In genomic region chr6:116034327-116034726, GRCh38 we compare ENCODE assay signal across 14 cellular contexts. TPM values are rescaled to one million over a fixed set of nuclear protein-coding genes. Genes with fewer than 3 reads are reported as not detected.
DNase-seq lines count a peak whose midpoint lies in the region; ATAC-seq, FAIRE-seq and TF ChIP-seq lines count a peak whose summit lies in the region.
"Had no signal": no experiment of that assay in that cellular context is flagged by ENCODE, and none has a peak within 500 bp of the region (broad histone marks: within the 10 kb centered on the region; RNA-seq: fewer than 3 reads in every experiment).

No MANE protein-coding gene starts in this region.

- in situ Hi-C loops in HepG2 (cut with HindIII; ENCODE audit: extremely low pct_ligation_motif_present, low pct_unique_long_range_greater_than_20kb): no loop called here

- no peak overlapping the region for H2AFZ ChIP-seq in HepG2 (ENCODE audit: low read length)

- no peak for TF ChIP-seq RAD21 in HepG2 (CRISPR knock-in tag; IDR thresholded peaks at IDR 0.05)

- CTCF ChIA-PET in HepG2 (lab: Yijun Ruan, JAX; ENCODE audit: low intra/inter-chr PET ratio, low total read pairs): no interaction called here

- peaks cover 23% of the 10 kb centered on the region for H3K79me2 ChIP-seq in HepG2 (ENCODE audit: insufficient read depth, low read length)

- no peak overlapping the region for H3K4me2 ChIP-seq in HepG2 (ENCODE audit: low read depth, low read length)

- TF ChIP-seq CTCF in right atrium auricular region (IDR thresholded peaks at IDR 0.05) (no peak), cardiac fibroblast (IDR thresholded peaks at IDR 0.05; ENCODE audit: low read depth, low read length) (no peak), HepG2 (CRISPR knock-in tag; IDR thresholded peaks at IDR 0.05) (no peak)

- H3K9me3 ChIP-seq in right atrium auricular region: no peaks in the 10 kb centered on the region
- no peaks in the 10 kb centered on the region for H3K9me3 ChIP-seq in HepG2 (ENCODE audit: low read length)
- H3K9me3 ChIP-seq: colonic mucosa had no signal

- POLR2A ChIA-PET in HepG2 (lab: Yijun Ruan, JAX): no interaction called here

- no peaks in the 10 kb centered on the region for H3K36me3 ChIP-seq in right atrium auricular region
- H3K36me3 ChIP-seq in HepG2 (replicated peaks in 1 of 2; ENCODE audit: control insufficient read depth in 1 of 2, insufficient read depth in 2 of 2, low read length in 2 of 2): peaks cover 0 to 7% of the 10 kb centered on the region in 2 experiments; a peak in 2 of 5 replicates
- H3K36me3 ChIP-seq: colonic mucosa, SJCRH30 had no signal

- DNase-seq in Right ventricle myocardium superior (no peak), right atrium auricular region (ENCODE audit: low spot score) (no peak), cardiac fibroblast (ENCODE audit: low read depth in 2 of 2) (peak; percentile 68 to 76), HepG2 (ENCODE audit: low spot score) (no peak), RKO (ENCODE audit: low spot score) (no peak), NCI-H1436 treated with DMSO at 0.1 percent for 48 hours (lab: John Stamatoyannopoulos, UW) (no peak)
- no peak for DNase-seq in effector CD4-positive, alpha-beta T cell
- DNase-seq in activated CD8-positive, alpha-beta memory T cell treated with anti-CD3 and anti-CD28 coated beads, Interleukin-2, amount 50 U/mL, for 48 hours: no peak
- DNase-seq: colonic mucosa, GF-D8, naive B cell, NCI-H510A, SJCRH30 had no signal

- FAIRE-seq in HepG2 (lab: Jason Lieb, UNC): no peak

- intact Hi-C loops in Right ventricle myocardium superior (cut with DNase I): no loop called here
- intact Hi-C loops in HepG2 (cut with micrococcal nuclease; ENCODE audit: unreplicated experiment): no loop called here

- no peak overlapping the region for H3K4me3 ChIP-seq in right atrium auricular region
- no peak overlapping the region for H3K4me3 ChIP-seq in cardiac fibroblast (replicated peaks in 1 of 2; ENCODE audit: low read depth in 2 of 2, low read length in 2 of 2)
- H3K4me3 ChIP-seq in HepG2 (replicated peaks in 1 of 3; ENCODE audit: insufficient read depth in 1 of 3, low read depth in 2 of 3, low read length in 3 of 3): no peak overlapping the region
- H3K4me3 ChIP-seq: colonic mucosa, SJCRH30 had no signal

- BruUV-seq in HepG2 (replicated peaks; lab: Mats Ljungman, UMichigan): no TSS peak

- H3K4me1 ChIP-seq in right atrium auricular region: peaks cover 0 to 12% of the 10 kb centered on the region in 2 donors
- H3K4me1 ChIP-seq in HepG2 (ENCODE audit: insufficient read depth, low read length): peaks cover 24% of the 10 kb centered on the region
- H3K4me1 ChIP-seq: colonic mucosa, SJCRH30 had no signal

- ATAC-seq in Right ventricle myocardium superior (ENCODE audit: poor library complexity): peak; percentile 61
- ATAC-seq in HepG2: no peak
- ATAC-seq: activated CD4-positive, CD25-positive, alpha-beta regulatory T cell treated with anti-CD3 and anti-CD28 coated beads, Interleukin-2, amount 50 U/mL, for 24 hours had no signal

- no peaks in the 10 kb centered on the region for H3K27me3 ChIP-seq in right atrium auricular region
- no peaks in the 10 kb centered on the region for H3K27me3 ChIP-seq in HepG2 (ENCODE audit: control insufficient read depth in 1 of 2, insufficient read depth in 2 of 2, low read length in 2 of 2)
- H3K27me3 ChIP-seq: colonic mucosa, SJCRH30 had no signal

- H4K20me1 ChIP-seq in HepG2 (ENCODE audit: insufficient read depth, low read length): no peaks in the 10 kb centered on the region

- 94% methylated on average over 2 of the region's 2 CpGs for WGBS in HepG2 (ENCODE audit: low lambda C conversion rate)

- no peak for TF ChIP-seq EP300 in HepG2 (IDR thresholded peaks at IDR 0.05; ENCODE audit: low read depth in 2 of 2, low read length in 2 of 2)
- no peak for TF ChIP-seq EP300 in HepG2 (CRISPR knock-in tag; IDR thresholded peaks at IDR 0.05; ENCODE audit: borderline replicate concordance)

- no peak for TF ChIP-seq POLR2A in HepG2 (IDR thresholded peaks at IDR 0.05; ENCODE audit: insufficient read depth in 1 of 2, low read depth in 2 of 2, low read length in 2 of 2)

- H3K9ac ChIP-seq in HepG2 (ENCODE audit: insufficient read depth, low read depth, low read length): no peak overlapping the region

- H3K27ac ChIP-seq in right atrium auricular region (no peak overlapping the region), HepG2 (ENCODE audit: extremely low read length, insufficient read depth, low read length) (peak overlapping the region; percentile 35)
- H3K27ac ChIP-seq: colonic mucosa, SJCRH30 had no signal

TF ChIP-seq in HepG2, 621 proteins besides CTCF, POLR2A, EP300 and RAD21:
- no peak for TF ChIP-seq ISL2 (CRISPR knock-in tag; IDR thresholded peaks at IDR 0.05)
- no peak for TF ChIP-seq ZBTB8A (CRISPR knock-in tag; IDR thresholded peaks at IDR 0.05; ENCODE audit: borderline replicate concordance, low read depth)
- no peak for TF ChIP-seq ATF1 (CRISPR knock-in tag; IDR thresholded peaks at IDR 0.05)
- TF ChIP-seq MAFF (IDR thresholded peaks at IDR 0.05; ENCODE audit: low read depth, low read length): peak; percentile 92
- TF ChIP-seq ZBTB46 (CRISPR knock-in tag; IDR thresholded peaks at IDR 0.05; ENCODE audit: borderline replicate concordance): no peak
- TF ChIP-seq NFE2 (CRISPR knock-in tag; IDR thresholded peaks at IDR 0.05): peak; percentile 95; the same call in 1 of the 2 replicates
- no peak for TF ChIP-seq HIVEP1 (CRISPR knock-in tag; IDR thresholded peaks at IDR 0.05)
- peak; percentile 95 for TF ChIP-seq MAFK (conservative IDR thresholded peaks at IDR 0.05 in 1 of 2, IDR thresholded peaks at IDR 0.05 in 1 of 2; ENCODE audit: low read length in 2 of 2)
- TF ChIP-seq ZNF75D (CRISPR knock-in tag; IDR thresholded peaks at IDR 0.05; ENCODE audit: borderline replicate concordance): no peak
- TF ChIP-seq NFE2L2 (IDR thresholded peaks at IDR 0.05; ENCODE audit: low read length): peak; percentile 98

RNA-seq across cellular contexts. Expression of gene FRK, which starts 26.4 kb away (rescaled TPM):
- total RNA-seq in Right ventricle myocardium superior: 7.5 TPM
- 1 to 10 TPM; 2.7 to 6.3 TPM for total RNA-seq in right atrium auricular region
- 2.9 and 4.5 TPM in 2 replicates for total RNA-seq in HepG2 (2016; rRNA removed; fragmentation: Illumina TruSeq; extraction: Trizol)
- 0.51 and 0.62 TPM in 2 replicates for total RNA-seq in HepG2 (2016; cell fraction: cytosol; rRNA removed; fragmentation: Illumina TruSeq; extraction: Trizol; ENCODE audit: low read depth)
- total RNA-seq in HepG2 (2016; cell fraction: insoluble cytoplasmic fraction; rRNA removed; fragmentation: Illumina TruSeq; extraction: Trizol): 2.9 and 4.1 TPM in 2 replicates
- total RNA-seq in HepG2 (2016; cell fraction: membrane; rRNA removed; fragmentation: Illumina TruSeq; extraction: Trizol): 0.86 and 0.93 TPM in 2 replicates
- total RNA-seq in HepG2 (2016; cell fraction: nucleus; rRNA removed; fragmentation: Illumina TruSeq; extraction: Trizol): 6.1 and 6.5 TPM in 2 replicates
- 1.3 and 1.5 TPM in 2 replicates for polyA plus RNA-seq in HepG2 (2011; rRNA removed)
- 0.56 and 1.2 TPM in 2 replicates for polyA plus RNA-seq in HepG2 (2011; cell fraction: cytosol; rRNA removed)
- polyA plus RNA-seq in HepG2 (2011; cell fraction: nucleus; rRNA removed): 1.7 and 2.6 TPM in 2 replicates
- 0.65 and 0.80 TPM in 2 replicates for polyA plus RNA-seq in HepG2 (2012)
- polyA plus RNA-seq in HepG2 (2016; cell fraction: cytosol; fragmentation: Illumina TruSeq; extraction: Trizol; ENCODE audit: low read depth): 0.08 and 0.10 TPM in 2 replicates
- 1.7 and 1.9 TPM in 2 replicates for polyA plus RNA-seq in HepG2 (2016; cell fraction: insoluble cytoplasmic fraction; fragmentation: Illumina TruSeq; extraction: Trizol; ENCODE audit: low read depth)
- polyA plus RNA-seq in HepG2 (2016; cell fraction: membrane; fragmentation: Illumina TruSeq; extraction: Trizol; ENCODE audit: low read depth): 0.18 and 0.27 TPM in 2 replicates
- 2.1 and 2.6 TPM in 2 replicates for polyA plus RNA-seq in HepG2 (2016; cell fraction: nucleus; fragmentation: Illumina TruSeq; extraction: Trizol; ENCODE audit: insufficient read depth, low read depth)
- polyA minus RNA-seq in HepG2 (2011; rRNA and poly(A)+ RNA removed; ENCODE audit: low replicate concordance): 5.6 and 8.1 TPM in 2 replicates
- polyA minus RNA-seq in HepG2 (2011; cell fraction: cytosol; rRNA and poly(A)+ RNA removed): 2.5 and 3.6 TPM in 2 replicates
- 16.5 and 22.3 TPM in 2 replicates for polyA minus RNA-seq in HepG2 (2011; cell fraction: nucleus; rRNA and poly(A)+ RNA removed)

Comparison
In these comparisons a context has a peak if more than half of its experiments do, and no peak if none do; other contexts are left out.
1. DNase-seq: peak in cardiac fibroblast (2 of 2); none in Right ventricle myocardium superior (single experiment), right atrium auricular region (single experiment), HepG2 (single experiment), RKO (single experiment), NCI-H1436 treated with DMSO at 0.1 percent for 48 hours (single experiment), effector CD4-positive, alpha-beta T cell (single experiment) and activated CD8-positive, alpha-beta memory T cell treated with anti-CD3 and anti-CD28 coated beads, Interleukin-2, amount 50 U/mL, for 48 hours (single experiment).